In genomic region chr10:59109826-59110225, GRCh38 we compare ENCODE assay signal across 18 cellular contexts.
"Had no signal": no experiment of that assay in that cellular context is flagged by ENCODE, and none has a peak within 500 bp of the region (broad histone marks: within the 10 kb centered on the region; RNA-seq: fewer than 3 reads in every experiment).

No MANE protein-coding gene starts in this region.

- H3K36me3 Mint-ChIP-seq: activated naive CD8-positive, alpha-beta T cell treated with anti-CD3 and anti-CD28 coated beads, Interleukin-2, amount 10 ng/mL, durations not matched to agents 7 days and 5 days had no signal

- H3K36me3 ChIP-seq: brain microvascular endothelial cell, colonic mucosa, left ventricle myocardium inferior, upper lobe of right lung, WERI-Rb-1 had no signal

- H3K9me3 ChIP-seq: colonic mucosa, left ventricle myocardium inferior, upper lobe of right lung had no signal

- H3K27me3 Mint-ChIP-seq: activated naive CD8-positive, alpha-beta T cell treated with anti-CD3 and anti-CD28 coated beads, Interleukin-2, amount 10 ng/mL, durations not matched to agents 7 days and 5 days; central memory CD8-positive, alpha-beta T cell had no signal

- H3K4me1 ChIP-seq: colonic mucosa, left ventricle myocardium inferior, upper lobe of right lung had no signal

- H3K4me3 ChIP-seq: colonic mucosa, left ventricle myocardium inferior, upper lobe of right lung had no signal

- H3K4me3 Mint-ChIP-seq: activated naive CD8-positive, alpha-beta T cell treated with anti-CD3 and anti-CD28 coated beads, Interleukin-2, amount 10 ng/mL, durations not matched to agents 7 days and 5 days; activated T-helper 1 cell treated with anti-CD3 and anti-CD28 coated beads, Interleukin-12 subunit alpha, Interleukin-12 subunit beta, Interleukin-2, Interleukin-4 antibody, amounts not matched to agents 30 ng/mL and 10 ng/mL and 1 ng/mL, durations not matched to agents 14 hours and 24 hours and 36 hours; central memory CD8-positive, alpha-beta T cell; T-helper 1 cell treated with Interleukin-12 subunit alpha and Interleukin-12 subunit beta and Interleukin-4 antibody, amounts not matched to agents 30 μg/mL and 1 μg/mL, for 36 hours had no signal

- DNase-seq: activated CD4-positive, alpha-beta T cell treated with anti-CD3 and anti-CD28 coated beads, Interleukin-2, amount 50 U/mL, for 4 hours; activated naive CD8-positive, alpha-beta T cell treated with anti-CD3 and anti-CD28 coated beads, Interleukin-2, amount 10 ng/mL, durations not matched to agents 7 days and 5 days; amygdala; brain microvascular endothelial cell; colonic mucosa; foreskin melanocyte; glutamatergic neuron; left ventricle myocardium inferior; mammary epithelial cell; occipital lobe; right cardiac atrium; small intestine; stimulated activated CD4-positive, alpha-beta T cell treated with anti-CD3 and anti-CD28 coated beads, Interleukin-4, amount 100 ng/mL, for 1 hour; upper lobe of right lung; WERI-Rb-1 had no signal

- H3K27ac ChIP-seq: brain microvascular endothelial cell, colonic mucosa, left ventricle myocardium inferior, upper lobe of right lung, WERI-Rb-1 had no signal

- H3K4me1 Mint-ChIP-seq: activated naive CD8-positive, alpha-beta T cell treated with anti-CD3 and anti-CD28 coated beads, Interleukin-2, amount 10 ng/mL, durations not matched to agents 7 days and 5 days; central memory CD8-positive, alpha-beta T cell had no signal

- H3K9me3 Mint-ChIP-seq: activated naive CD8-positive, alpha-beta T cell treated with anti-CD3 and anti-CD28 coated beads, Interleukin-2, amount 10 ng/mL, durations not matched to agents 7 days and 5 days; activated T-helper 1 cell treated with anti-CD3 and anti-CD28 coated beads, Interleukin-12 subunit alpha, Interleukin-12 subunit beta, Interleukin-2, Interleukin-4 antibody, amounts not matched to agents 30 ng/mL and 10 ng/mL and 1 ng/mL, durations not matched to agents 14 hours and 24 hours and 36 hours; central memory CD8-positive, alpha-beta T cell; T-helper 1 cell treated with Interleukin-12 subunit alpha and Interleukin-12 subunit beta and Interleukin-4 antibody, amounts not matched to agents 30 μg/mL and 1 μg/mL, for 36 hours had no signal

- FAIRE-seq: small intestine had no signal

- ATAC-seq: right cardiac atrium, upper lobe of right lung had no signal

- H3K27ac Mint-ChIP-seq: activated naive CD8-positive, alpha-beta T cell treated with anti-CD3 and anti-CD28 coated beads, Interleukin-2, amount 10 ng/mL, durations not matched to agents 7 days and 5 days; activated T-helper 1 cell treated with anti-CD3 and anti-CD28 coated beads, Interleukin-12 subunit alpha, Interleukin-12 subunit beta, Interleukin-2, Interleukin-4 antibody, amounts not matched to agents 30 ng/mL and 10 ng/mL and 1 ng/mL, durations not matched to agents 14 hours and 24 hours and 36 hours; T-helper 1 cell treated with Interleukin-12 subunit alpha and Interleukin-12 subunit beta and Interleukin-4 antibody, amounts not matched to agents 30 μg/mL and 1 μg/mL, for 36 hours had no signal

- H3K27me3 ChIP-seq: brain microvascular endothelial cell, colonic mucosa, upper lobe of right lung had no signal
